8 cellular contexts compared by ENCODE assay signal in genomic region chr1:151790940-151791651, GRCh38. TPM values are rescaled to one million over a fixed set of nuclear protein-coding genes. Genes with fewer than 3 reads are reported as not detected.
DNase-seq lines count a peak whose midpoint lies in the region; ATAC-seq and TF ChIP-seq lines count a peak whose summit lies in the region.

No MANE protein-coding gene starts in this region.

- TF ChIP-seq EP300 in neural cell (conservative IDR thresholded peaks at IDR 0.05; ENCODE audit: poor library complexity, severe bottlenecking): no peak

- H2AFZ ChIP-seq in neural cell (ENCODE audit: low read depth, low read length): peak overlapping the region; percentile 61

- H3K9me3 ChIP-seq in ES-I3 (ENCODE audit: control insufficient read depth, insufficient read depth, low read length) (no peaks in the 10 kb centered on the region), neural cell (ENCODE audit: low read length) (no peaks in the 10 kb centered on the region)

- H4K20me1 ChIP-seq in neural cell (ENCODE audit: insufficient read depth): no peaks in the 10 kb centered on the region

- peak overlapping the region; percentile 85 for H3K4me3 ChIP-seq in neural cell (ENCODE audit: low read length)

- H3F3A ChIP-seq in neural cell (ENCODE audit: insufficient read depth, low read length, poor library complexity, severe bottlenecking): no peaks in the 10 kb centered on the region

- H3K36me3 ChIP-seq in ES-I3 (ENCODE audit: insufficient read depth, low read length) (no peaks in the 10 kb centered on the region), neural cell (ENCODE audit: insufficient read depth, low read length) (no peaks in the 10 kb centered on the region)

- H3K9ac ChIP-seq in ES-I3 (ENCODE audit: low read depth, low read length) (peak overlapping the region; percentile 49), neural cell (ENCODE audit: low read length) (peak overlapping the region; percentile 70)

- peak overlapping the region; percentile 47 for H3K4me2 ChIP-seq in neural cell (ENCODE audit: low read length)

- peaks cover 22% of the 10 kb centered on the region for H3K79me2 ChIP-seq in neural cell (replicated peaks; ENCODE audit: insufficient read depth, low read length)

- H3K4me1 ChIP-seq in ES-I3 (ENCODE audit: insufficient read depth, low read length): peaks cover 8% of the 10 kb centered on the region; the same call in 1 of the 2 replicates

- DNase-seq in SW480 (ENCODE audit: low spot score): peak; percentile 43
- no peak for DNase-seq in epithelial cell of prostate (ENCODE audit: low read depth, low spot score)
- DNase-seq in GF-D8 (lab: John Stamatoyannopoulos, UW): no peak

- no peak for TF ChIP-seq RAD21 in neural cell (conservative IDR thresholded peaks at IDR 0.05)

- no peaks in the 10 kb centered on the region for H3K27me3 ChIP-seq in neural cell (ENCODE audit: insufficient read depth, low read depth, low read length)

- H3K27ac ChIP-seq in epithelial cell of prostate (peak overlapping the region; percentile 44), neural cell (ENCODE audit: low read length) (peak overlapping the region; percentile 72)

- no peaks in the 10 kb centered on the region for H3K9me2 ChIP-seq in neural cell (ENCODE audit: insufficient read depth, low read length)

- no peak for TF ChIP-seq CTCF in neural cell (IDR thresholded peaks at IDR 0.05; ENCODE audit: poor library complexity, severe bottlenecking)

- ATAC-seq in HG03280 (IDR thresholded peaks at IDR 0.05; ENCODE audit: unreplicated experiment) (peak; percentile 8), GM18519 (IDR thresholded peaks at IDR 0.05; ENCODE audit: low FRiP score, unreplicated experiment) (no peak), HG03571 (IDR thresholded peaks at IDR 0.05; ENCODE audit: unreplicated experiment) (no peak)

TF ChIP-seq in neural cell, 6 proteins besides CTCF, POLR2A, EP300 and RAD21:
- no peak for TF ChIP-seq TAF1 (IDR thresholded peaks at IDR 0.05; ENCODE audit: low read depth)
- TF ChIP-seq REST (IDR thresholded peaks at IDR 0.05; ENCODE audit: borderline replicate concordance): peak; percentile 37
- peak; percentile 36 for TF ChIP-seq MXI1 (conservative IDR thresholded peaks at IDR 0.05; ENCODE audit: poor library complexity, severe bottlenecking)
- no peak for TF ChIP-seq SMC3 (conservative IDR thresholded peaks at IDR 0.05; ENCODE audit: poor library complexity)
- no peak for TF ChIP-seq EZH2 (IDR thresholded peaks at IDR 0.05; ENCODE audit: borderline replicate concordance, insufficient read depth, low read length, poor library complexity, severe bottlenecking)
- no peak for TF ChIP-seq POLR2AphosphoS5 (IDR thresholded peaks at IDR 0.05)

RNA-seq across cellular contexts. Expression of gene TDRKH, which starts 0.8 kb away (rescaled TPM):
- 19.5 and 26.5 TPM in 2 replicates for polyA plus RNA-seq in neural cell
- polyA minus RNA-seq in neural cell: 24.6 and 28.6 TPM in 2 replicates

RNA-seq across cellular contexts. Expression of gene LINGO4, which starts 14.1 kb away (rescaled TPM):
- polyA plus RNA-seq in neural cell: not detected in 2 replicates
- not detected in 2 replicates for polyA minus RNA-seq in neural cell

RNA-seq across cellular contexts. Expression of gene MRPL9, which starts 27.8 kb away (rescaled TPM):
- 119 and 134 TPM in 2 replicates for polyA plus RNA-seq in neural cell
- 61.6 and 66.3 TPM in 2 replicates for polyA minus RNA-seq in neural cell

RNA-seq across cellular contexts. Expression of gene RORC, which starts 40.5 kb away (rescaled TPM):
- 0.28 and 0.45 TPM in 2 replicates for polyA plus RNA-seq in neural cell
- 0.49 TPM in 1 of 2 replicates, not detected in the other for polyA minus RNA-seq in neural cell

RNA-seq across cellular contexts. Expression of gene C2CD4D, which starts 48.5 kb away (rescaled TPM):
- polyA plus RNA-seq in neural cell: not detected in 2 replicates
- not detected in 2 replicates for polyA minus RNA-seq in neural cell
